8 cellular contexts compared by ENCODE assay signal in genomic region chr18:46915800-46916550, GRCh38. TPM values are rescaled to one million over a fixed set of nuclear protein-coding genes. Genes with fewer than 3 reads are reported as not detected.
DNase-seq lines count a peak whose midpoint lies in the region; ATAC-seq and TF ChIP-seq lines count a peak whose summit lies in the region.

No MANE protein-coding gene starts in this region.

- TF ChIP-seq CTCF in neural progenitor cell (IDR thresholded peaks at IDR 0.05) (no peak), GM10266 (IDR thresholded peaks at IDR 0.05; ENCODE audit: control insufficient read depth, insufficient read depth, low read depth, missing control alignments) (no peak)

- no peaks in the 10 kb centered on the region for H3K9me3 Mint-ChIP-seq in neural progenitor cell

- peaks cover 27% of the 10 kb centered on the region for H3K4me1 ChIP-seq in neural progenitor cell

- peaks cover 39% of the 10 kb centered on the region for H4K20me1 ChIP-seq in neural progenitor cell (ENCODE audit: low read depth)

- peaks cover 2% of the 10 kb centered on the region for H3K36me3 Mint-ChIP-seq in neural progenitor cell

- peaks cover 41% of the 10 kb centered on the region for H3K4me1 Mint-ChIP-seq in neural progenitor cell

- peak overlapping the region; percentile 96 for H3K4me3 Mint-ChIP-seq in neural progenitor cell

- no peaks in the 10 kb centered on the region for H3K9me3 ChIP-seq in neural progenitor cell (ENCODE audit: low read depth)

- ATAC-seq in HG03175 (IDR thresholded peaks at IDR 0.05; ENCODE audit: unreplicated experiment) (no peak), HG03457 (IDR thresholded peaks at IDR 0.05; ENCODE audit: unreplicated experiment) (no peak)

- H3K79me2 ChIP-seq in neural progenitor cell (ENCODE audit: low read depth): peaks cover 59% of the 10 kb centered on the region

- H3F3A ChIP-seq in neural progenitor cell (ENCODE audit: low read depth): peaks cover 13% of the 10 kb centered on the region

- H3K27ac Mint-ChIP-seq in neural progenitor cell: no peak overlapping the region

- H3K4me3 ChIP-seq in neural progenitor cell: peak overlapping the region; percentile 85

- no peaks in the 10 kb centered on the region for H3K27me3 ChIP-seq in neural progenitor cell

- H2AFZ ChIP-seq in neural progenitor cell (replicated peaks): no peak overlapping the region

- DNase-seq in COR-L47 (lab: John Stamatoyannopoulos, UW): peak; percentile 41
- DNase-seq in M059J (ENCODE audit: low read depth): peak; percentile 39
- DNase-seq in dermis blood vessel endothelial cell: peak; percentile 5
- no peak for DNase-seq in neural progenitor cell (ENCODE audit: low spot score)
- no peak for DNase-seq in GM10266 (ENCODE audit: extremely low spot score)
- no peak for DNase-seq in amniotic stem cell (lab: John Stamatoyannopoulos, UW)

- H3K9ac ChIP-seq in neural progenitor cell: no peak overlapping the region

- H3K27me3 Mint-ChIP-seq in neural progenitor cell (ENCODE audit: insufficient read depth, low read depth): peaks cover 5% of the 10 kb centered on the region

- peak overlapping the region; percentile 92 for H3K4me2 ChIP-seq in neural progenitor cell

- H3K36me3 ChIP-seq in neural progenitor cell: no peaks in the 10 kb centered on the region

- no peak overlapping the region for H3K27ac ChIP-seq in neural progenitor cell

RNA-seq across cellular contexts. Expression of gene PIAS2, which starts 1.3 kb away (rescaled TPM):
- 25.4 and 35.9 TPM in 2 replicates for total RNA-seq in M059J (2014; rRNA removed; shearing (Covaris generic))
- total RNA-seq in dermis blood vessel endothelial cell (14.2 and 15.5 TPM in 2 replicates), neural progenitor cell (ENCODE audit: low replicate concordance) (26.4 and 39.4 TPM in 2 replicates)

RNA-seq across cellular contexts. Expression of gene KATNAL2, which starts 1.4 kb away (rescaled TPM):
- total RNA-seq in M059J (2014; rRNA removed; shearing (Covaris generic)): 2.0 and 4.0 TPM in 2 replicates
- total RNA-seq in dermis blood vessel endothelial cell (0.51 and 2.9 TPM in 2 replicates), neural progenitor cell (ENCODE audit: low replicate concordance) (28.6 and 39.9 TPM in 2 replicates)

Comparison
In these comparisons a context has a peak if more than half of its experiments do, and no peak if none do; other contexts are left out.
1. DNase-seq: peak in COR-L47 (single experiment), M059J (single experiment) and dermis blood vessel endothelial cell (single experiment); none in neural progenitor cell (single experiment), GM10266 (single experiment) and amniotic stem cell (single experiment).